27 cellular contexts compared by ENCODE assay signal in genomic region chr13:99418663-99419140, GRCh38.
A peak's percentile ranks its signal among the peaks of the same experiment; 100 is the strongest.
DNase-seq lines count a peak whose midpoint lies in the region; ATAC-seq lines count a peak whose summit lies in the region.
"Had no signal": no experiment of that assay in that cellular context is flagged by ENCODE, and none has a peak within 500 bp of the region (broad histone marks: within the 10 kb centered on the region; RNA-seq: fewer than 3 reads in every experiment).

No MANE protein-coding gene starts in this region.

- peak overlapping the region; percentile 11 for H3K4me3 Mint-ChIP-seq in activated naive CD4-positive, alpha-beta T cell treated with anti-CD3 and anti-CD28 coated beads for 36 hours
- peak overlapping the region in 2 of 8 donors; percentile 4 to 64 for H3K4me3 Mint-ChIP-seq in naive B cell
- H3K4me3 Mint-ChIP-seq: endodermal cell, HFFc6, mesothelial cell of epicardium, natural killer cell had no signal

- no peaks in the 10 kb centered on the region for H3K9me3 ChIP-seq in thymus (ENCODE audit: control insufficient read depth)
- H3K9me3 ChIP-seq: esophagus muscularis mucosa, heart left ventricle had no signal

- WGBS in thymus = 69% methylated on average over 8 of the region's 8 CpGs

- H3K4me1 ChIP-seq in thymus (ENCODE audit: control insufficient read depth, insufficient read depth, low read length) = peaks cover 57% of the 10 kb centered on the region
- H3K4me1 ChIP-seq: esophagus muscularis mucosa, foreskin keratinocyte had no signal

- no peak overlapping the region for H3K4me3 ChIP-seq in thymus (ENCODE audit: low read length)
- H3K4me3 ChIP-seq: esophagus muscularis mucosa, GM23248, heart left ventricle, skin epidermis had no signal

- DNase-seq in activated CD4-positive, CD25-positive, alpha-beta regulatory T cell treated with anti-CD3 and anti-CD28 coated beads, Interleukin-2, amount 50 U/mL, for 72 hours = peak; percentile 26
- no peak for DNase-seq in activated CD4-positive, CD25-positive, alpha-beta regulatory T cell (lab: John Stamatoyannopoulos, UW)
- no peak for DNase-seq in activated naive CD4-positive, alpha-beta T cell treated with anti-CD3 and anti-CD28 coated beads for 36 hours
- DNase-seq in activated naive CD4-positive, alpha-beta T cell (lab: John Stamatoyannopoulos, UW) = no peak
- DNase-seq in naive B cell (no peak), NCI-H69 (lab: John Stamatoyannopoulos, UW) (no peak)
- DNase-seq: caudate nucleus, endodermal cell, foreskin keratinocyte, heart left ventricle, HFFc6, kidney, NCI-H1417, NCI-H2107, NCI-H446 treated with DMSO at 0.1 percent for 48 hours, T-helper 1 cell had no signal

- H3K36me3 Mint-ChIP-seq in activated naive CD4-positive, alpha-beta T cell treated with anti-CD3 and anti-CD28 coated beads for 36 hours (ENCODE audit: low read depth) = peaks cover 2% of the 10 kb centered on the region
- no peaks in the 10 kb centered on the region for H3K36me3 Mint-ChIP-seq in naive B cell
- H3K36me3 Mint-ChIP-seq: mesothelial cell of epicardium, natural killer cell had no signal

- peaks cover 75% of the 10 kb centered on the region for H3K4me1 Mint-ChIP-seq in activated naive CD4-positive, alpha-beta T cell treated with anti-CD3 and anti-CD28 coated beads for 36 hours (ENCODE audit: low read depth)
- peaks cover 36 to 70% (median 50%) of the 10 kb centered on the region in 3 donors for H3K4me1 Mint-ChIP-seq in naive B cell

- CTCF ChIA-PET in activated naive CD4-positive, alpha-beta T cell treated with anti-CD3 and anti-CD28 coated beads for 36 hours (lab: Charles Lee) = interaction anchor here (0.7 to 11.8 kb wide), 5 partner anchors 9 to 151 kb away, joined by 4 to 118 read pairs (median 6); no protein-coding TSS in a partner anchor

- H3K9me3 Mint-ChIP-seq in activated naive CD4-positive, alpha-beta T cell treated with anti-CD3 and anti-CD28 coated beads for 36 hours = no peaks in the 10 kb centered on the region
- no peaks in the 10 kb centered on the region for H3K9me3 Mint-ChIP-seq in naive B cell
- H3K9me3 Mint-ChIP-seq: activated naive CD4-positive, alpha-beta T cell treated with anti-CD3 and anti-CD28 coated beads, Interleukin-2, amount 50 U/mL, for 72 hours; endodermal cell; HFFc6; mesothelial cell of epicardium; natural killer cell had no signal

- H3K27me3 ChIP-seq in thymus (ENCODE audit: control insufficient read depth, insufficient read depth) = no peaks in the 10 kb centered on the region

- ATAC-seq in naive B cell (ENCODE audit: low read depth in 2 of 2) (no peak), GM21576 (IDR thresholded peaks at IDR 0.05; ENCODE audit: unreplicated experiment) (no peak)
- ATAC-seq: activated naive CD4-positive, alpha-beta T cell treated with anti-CD3 and anti-CD28 coated beads, Interleukin-2, amount 50 U/mL, for 72 hours; foreskin keratinocyte; heart left ventricle; natural killer cell had no signal

- peak overlapping the region; percentile 87 for H3K27ac ChIP-seq in thymus (ENCODE audit: low read depth)
- H3K27ac ChIP-seq: 22Rv1, esophagus muscularis mucosa, foreskin keratinocyte, GM23248, heart left ventricle, HL-60, RWPE1, skin epidermis had no signal

- H3K27me3 Mint-ChIP-seq in activated naive CD4-positive, alpha-beta T cell treated with anti-CD3 and anti-CD28 coated beads for 36 hours (ENCODE audit: low read depth) = peaks cover 2% of the 10 kb centered on the region
- H3K27me3 Mint-ChIP-seq in naive B cell = no peaks in the 10 kb centered on the region

- H3K27ac Mint-ChIP-seq in activated naive CD4-positive, alpha-beta T cell treated with anti-CD3 and anti-CD28 coated beads for 36 hours = peak overlapping the region; percentile 32
- H3K27ac Mint-ChIP-seq in naive B cell = peak overlapping the region in 5 of 6 donors; percentile 38 to 99 (median 78)
- H3K27ac Mint-ChIP-seq: endodermal cell, HFFc6, mesothelial cell of epicardium, natural killer cell had no signal

- peaks cover 3% of the 10 kb centered on the region for H3K36me3 ChIP-seq in thymus (ENCODE audit: control insufficient read depth, insufficient read depth)
- H3K36me3 ChIP-seq: esophagus muscularis mucosa, heart left ventricle had no signal

- intact Hi-C loops in activated naive CD4-positive, alpha-beta T cell treated with anti-CD3 and anti-CD28 coated beads for 36 hours (cut with micrococcal nuclease) = loop anchor here (5.0 kb wide), 2 partner anchors 331 to 421 kb away; no protein-coding TSS in a partner anchor
